ENCODE assay signal across 1 cellular context in genomic region chr20:1196634-1197033, GRCh38.
A peak's percentile ranks its signal among the peaks of the same experiment; 100 is the strongest.
TF ChIP-seq lines count a peak whose summit lies in the region.

No MANE protein-coding gene starts in this region.

TF ChIP-seq in K562, 482 proteins besides CTCF, POLR2A, EP300 and RAD21:
- peak; percentile 91 for TF ChIP-seq CEBPG (CRISPR knock-in tag; IDR thresholded peaks at IDR 0.05)
- TF ChIP-seq CEBPG (tag; conservative IDR thresholded peaks at IDR 0.05 in 1 of 2, IDR thresholded peaks at IDR 0.05 in 1 of 2) = peak in 1 of 2 experiments; percentile 78; a peak in 2 of 4 replicates
- no peak for TF ChIP-seq MITF (IDR thresholded peaks at IDR 0.05)
- no peak for TF ChIP-seq SMARCA4 (IDR thresholded peaks at IDR 0.05)
- TF ChIP-seq CBX3 (IDR thresholded peaks at IDR 0.05; ENCODE audit: borderline replicate concordance in 1 of 2, low read length in 2 of 2) = peak in 1 of 2 experiments; percentile 32; a peak in 1 of 3 replicates
- TF ChIP-seq TRIM24 (IDR thresholded peaks at IDR 0.05) = peak; percentile 87 to 93
- peak; percentile 40; the same call in 1 of the 2 replicates for TF ChIP-seq CBX1 (IDR thresholded peaks at IDR 0.05; ENCODE audit: low read depth)
- TF ChIP-seq, protein P1, sequence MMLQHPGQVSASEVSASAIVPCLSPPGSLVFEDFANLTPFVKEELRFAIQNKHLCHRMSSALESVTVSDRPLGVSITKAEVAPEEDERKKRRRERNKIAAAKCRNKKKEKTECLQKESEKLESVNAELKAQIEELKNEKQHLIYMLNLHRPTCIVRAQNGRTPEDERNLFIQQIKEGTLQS (IDR thresholded peaks at IDR 0.05) = peak; percentile 54; the same call in 1 of the 2 replicates
- TF ChIP-seq, protein P1 (CRISPR knock-in tag; conservative IDR thresholded peaks at IDR 0.05) = no peak
